In the genomic region with DNA sequence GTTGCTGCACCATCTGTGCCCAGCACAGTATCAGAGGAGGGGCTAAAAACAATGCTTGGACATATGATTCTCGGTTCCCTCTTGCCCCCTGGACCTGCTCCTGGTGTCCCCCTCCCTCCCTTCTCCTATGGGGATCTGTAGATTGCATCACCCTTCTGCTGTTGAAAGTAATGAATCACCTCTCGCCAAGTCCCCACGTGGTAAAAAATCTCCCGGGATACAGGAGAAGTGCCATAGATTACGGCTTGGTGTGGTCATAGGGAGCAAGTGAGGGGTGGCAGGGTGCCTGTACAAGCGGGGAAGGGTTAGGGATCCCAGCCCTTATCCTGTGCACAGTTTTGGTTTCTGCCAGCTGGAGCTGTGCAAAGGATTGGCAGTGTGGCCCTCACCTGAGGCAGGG, we compare ENCODE assay signal across 16 cellular contexts. TPM values are rescaled to one million over a fixed set of nuclear protein-coding genes. Genes with fewer than 3 reads are reported as not detected.
DNase-seq lines count a peak whose midpoint lies in the region; ATAC-seq, FAIRE-seq and TF ChIP-seq lines count a peak whose summit lies in the region.
"Had no signal": no experiment of that assay in that cellular context is flagged by ENCODE, and none has a peak within 500 bp of the region (broad histone marks: within the 10 kb centered on the region; RNA-seq: fewer than 3 reads in every experiment).

No MANE protein-coding gene starts in this region.

- no peaks in the 10 kb centered on the region for H4K20me1 ChIP-seq in K562 (replicated peaks; ENCODE audit: control insufficient read depth, insufficient read depth, low read length)

- CTCF ChIA-PET in K562 (lab: Yijun Ruan, JAX; ENCODE audit: low intra/inter-chr PET ratio): no interaction called here

- no peaks in the 10 kb centered on the region for H3K9me1 ChIP-seq in K562 (ENCODE audit: control insufficient read depth, insufficient read depth, low read length)

- no peak for TF ChIP-seq RAD21 in K562 (CRISPR knock-in tag; conservative IDR thresholded peaks at IDR 0.05 in 1 of 2, IDR thresholded peaks at IDR 0.05 in 1 of 2)

- DNase-seq in NCI-H2107 treated with DMSO at 0.1 percent for 48 hours (lab: John Stamatoyannopoulos, UW; ENCODE audit: unreplicated experiment): peak; percentile 64
- no peak for DNase-seq in NCI-H2107 (lab: John Stamatoyannopoulos, UW)
- no peak for DNase-seq in K562 (ENCODE audit: extremely low read depth in 1 of 4, low spot score in 3 of 4)
- no peak for DNase-seq in heart right ventricle
- DNase-seq in tibial artery: peak; percentile 60 to 87
- no peak for DNase-seq in retina
- no peak for DNase-seq in central memory CD4-positive, alpha-beta T cell
- DNase-seq: activated naive CD8-positive, alpha-beta T cell treated with anti-CD3 and anti-CD28 coated beads, Interleukin-2, amount 10 ng/mL, durations not matched to agents 7 days and 5 days; DMS79 treated with DMSO at 0.1 percent for 48 hours; endodermal cell; left colon; NCI-H1694; nucleus accumbens; stimulated activated CD4-positive, alpha-beta T cell treated with anti-CD3 and anti-CD28 coated beads, Interleukin-4, amount 100 ng/mL, for 24 hours; T-helper 2 cell had no signal

- TF ChIP-seq POLR2A in K562 (conservative IDR thresholded peaks at IDR 0.05): no peak

- H3K27me3 ChIP-seq in K562 (ENCODE audit: control insufficient read depth in 2 of 2, insufficient read depth in 2 of 2, low read length in 2 of 2) (peaks cover 0 to 18% of the 10 kb centered on the region in 2 experiments; a peak in 2 of 5 replicates), heart right ventricle (no peaks in the 10 kb centered on the region), tibial artery (no peaks in the 10 kb centered on the region)

- ATAC-seq in K562: no peak
- ATAC-seq in heart right ventricle: peak in 5 of 8 donors; percentile 30 to 71 (median 48)
- no peak for ATAC-seq in GM19395 (IDR thresholded peaks at IDR 0.05; ENCODE audit: unreplicated experiment)
- ATAC-seq: left colon had no signal

- 5% methylated on average over 5 of the region's 6 CpGs for WGBS in K562 (ENCODE audit: insufficient coverage, low coverage, missing lambda C conversion rate)
- WGBS in heart right ventricle, 2 donors: 42 to 59% methylated on average over 6 of the region's 6 CpGs

- H3K4me1 ChIP-seq in K562 (replicated peaks in 1 of 2; ENCODE audit: control insufficient read depth in 2 of 2, insufficient read depth in 2 of 2, low read length in 2 of 2) (no peaks in the 10 kb centered on the region), heart right ventricle (peaks cover 7 to 53% (median 32%) of the 10 kb centered on the region in 9 donors), tibial artery (peaks cover 3 to 96% (median 68%) of the 10 kb centered on the region in 4 donors)

- no peak for TF ChIP-seq EP300 in K562 (IDR thresholded peaks at IDR 0.05; ENCODE audit: low read length)

- H3K9me3 ChIP-seq in K562 (replicated peaks; ENCODE audit: control insufficient read depth, insufficient read depth, low read depth, low read length) (no peaks in the 10 kb centered on the region), heart right ventricle (no peaks in the 10 kb centered on the region), tibial artery (no peaks in the 10 kb centered on the region)

- TF ChIP-seq CTCF in K562 (IDR thresholded peaks at IDR 0.05 in 2 of 3, conservative IDR thresholded peaks at IDR 0.05 in 1 of 3; ENCODE audit: insufficient read depth in 2 of 3, low read depth in 1 of 3, low read length in 3 of 3) (no peak), heart right ventricle (IDR thresholded peaks at IDR 0.05) (no peak), tibial artery (IDR thresholded peaks at IDR 0.05) (no peak)

- H3K4me2 ChIP-seq in K562 (ENCODE audit: insufficient read depth, low read length): no peak overlapping the region

- POLR2A ChIA-PET in K562 (lab: Yijun Ruan, JAX): no interaction called here

- in situ Hi-C loops in K562 (cut with MboI): no loop called here

- no peaks in the 10 kb centered on the region for H3K36me3 ChIP-seq in K562 (ENCODE audit: control insufficient read depth, insufficient read depth, low read length)
- H3K36me3 ChIP-seq in heart right ventricle: no peaks in the 10 kb centered on the region
- no peaks in the 10 kb centered on the region for H3K36me3 ChIP-seq in tibial artery

- no peak overlapping the region for H3K27ac ChIP-seq in K562 (ENCODE audit: extremely low read depth, low read depth, low read length)
- H3K27ac ChIP-seq in heart right ventricle: peak overlapping the region in 1 of 10 donors; percentile 2
- peak overlapping the region; percentile 90 to 93 for H3K27ac ChIP-seq in tibial artery

- intact Hi-C loops in K562 (cut with micrococcal nuclease): no loop called here
- intact Hi-C loops in heart right ventricle (cut with DNase I): no loop called here
- intact Hi-C loops in tibial artery (cut with DNase I; ENCODE audit: low total_unique reads): no loop called here

- BruUV-seq in K562 (replicated peaks; lab: Mats Ljungman, UMichigan): no TSS peak

- no peaks in the 10 kb centered on the region for H3K79me2 ChIP-seq in K562 (ENCODE audit: control insufficient read depth, insufficient read depth, low read length)

- no peak overlapping the region for H3K9ac ChIP-seq in K562 (ENCODE audit: insufficient read depth in 1 of 2, low read depth in 2 of 2, low read length in 2 of 2)

- H3K4me3 ChIP-seq in K562 (no peak overlapping the region), heart right ventricle (no peak overlapping the region), tibial artery (no peak overlapping the region)

- FAIRE-seq in K562 (lab: Jason Lieb, UNC): no peak

- H2AFZ ChIP-seq in K562 (ENCODE audit: low read depth, low read length): no peak overlapping the region

TF ChIP-seq in K562, 482 proteins besides CTCF, POLR2A, EP300 and RAD21:
- no peak for TF ChIP-seq HLTF (IDR thresholded peaks at IDR 0.05)
- TF ChIP-seq, protein P1, sequence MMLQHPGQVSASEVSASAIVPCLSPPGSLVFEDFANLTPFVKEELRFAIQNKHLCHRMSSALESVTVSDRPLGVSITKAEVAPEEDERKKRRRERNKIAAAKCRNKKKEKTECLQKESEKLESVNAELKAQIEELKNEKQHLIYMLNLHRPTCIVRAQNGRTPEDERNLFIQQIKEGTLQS (IDR thresholded peaks at IDR 0.05): peak; percentile 69
- TF ChIP-seq, protein P1 (CRISPR knock-in tag; conservative IDR thresholded peaks at IDR 0.05): no peak
- TF ChIP-seq RAD51 (IDR thresholded peaks at IDR 0.05; ENCODE audit: borderline replicate concordance, low read depth): no peak
- TF ChIP-seq, protein P2, sequence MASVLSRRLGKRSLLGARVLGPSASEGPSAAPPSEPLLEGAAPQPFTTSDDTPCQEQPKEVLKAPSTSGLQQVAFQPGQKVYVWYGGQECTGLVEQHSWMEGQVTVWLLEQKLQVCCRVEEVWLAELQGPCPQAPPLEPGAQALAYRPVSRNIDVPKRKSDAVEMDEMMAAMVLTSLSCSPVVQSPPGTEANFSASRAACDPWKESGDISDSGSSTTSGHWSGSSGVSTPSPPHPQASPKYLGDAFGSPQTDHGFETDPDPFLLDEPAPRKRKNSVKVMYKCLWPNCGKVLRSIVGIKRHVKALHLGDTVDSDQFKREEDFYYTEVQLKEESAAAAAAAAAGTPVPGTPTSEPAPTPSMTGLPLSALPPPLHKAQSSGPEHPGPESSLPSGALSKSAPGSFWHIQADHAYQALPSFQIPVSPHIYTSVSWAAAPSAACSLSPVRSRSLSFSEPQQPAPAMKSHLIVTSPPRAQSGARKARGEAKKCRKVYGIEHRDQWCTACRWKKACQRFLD (CRISPR knock-in tag; IDR thresholded peaks at IDR 0.05): no peak
- no peak for TF ChIP-seq CEBPG (CRISPR knock-in tag; IDR thresholded peaks at IDR 0.05)
- TF ChIP-seq CEBPG (tag; conservative IDR thresholded peaks at IDR 0.05 in 1 of 2, IDR thresholded peaks at IDR 0.05 in 1 of 2): peak in 1 of 2 experiments; percentile 75; a peak in 2 of 4 replicates
- TF ChIP-seq RBM17 (IDR thresholded peaks at IDR 0.05; ENCODE audit: borderline replicate concordance, low read depth, low read length): no peak
- TF ChIP-seq FOXA1 (IDR thresholded peaks at IDR 0.05; ENCODE audit: borderline replicate concordance): no peak
- TF ChIP-seq ZNF76 (CRISPR knock-in tag; IDR thresholded peaks at IDR 0.05; ENCODE audit: borderline replicate concordance): no peak
TF ChIP-seq in K562: peak in this region for 2.

RNA-seq across cellular contexts. Expression of a gene that starts 37.7 kb away (rescaled TPM):
- 0.07 TPM in 1 of 2 replicates, not detected in the other for total RNA-seq in K562 (2011; cell fraction: chromatin; rRNA removed; ENCODE audit: low replicate concordance)
- not detected in 2 replicates for total RNA-seq in K562 (2011; cell fraction: nucleolus; rRNA removed)
- total RNA-seq in K562 (2011; cell fraction: nucleoplasm; rRNA removed): not detected in 2 replicates
- total RNA-seq in K562 (2014; rRNA removed): not detected in 2 replicates
- total RNA-seq in K562 (2014; rRNA removed; fragmentation: Illumina TruSeq; extraction: Trizol): not detected in 2 replicates
- not detected in 2 replicates for total RNA-seq in K562 (2015; rRNA removed; fragmentation: Illumina TruSeq; extraction: Trizol)
- total RNA-seq in K562 (2021): 0.31 and 0.54 TPM in 2 replicates
- polyA plus RNA-seq in K562 (2011; rRNA removed): not detected in 2 replicates
- polyA plus RNA-seq in K562 (2011; cell fraction: cytosol; rRNA removed): 0.01 TPM in 2 replicates
- 0.04 TPM in 1 of 2 replicates, not detected in the other for polyA plus RNA-seq in K562 (2011; cell fraction: nucleus; rRNA removed)
- polyA plus RNA-seq in K562 (2012): not detected in 2 replicates
- polyA plus RNA-seq in K562 (2014; fragmentation: Illumina TruSeq; extraction: Trizol): not detected in 2 replicates
- polyA plus RNA-seq in K562 (2014; fragmentation: Nextera tagmentation; extraction: Ambion mirVana): not detected
- 0.12 TPM in 1 of 2 replicates, not detected in the other for polyA plus RNA-seq in K562 (2014; rRNA removed)
- not detected in 2 replicates for polyA minus RNA-seq in K562 (2011; rRNA and poly(A)+ RNA removed)
- 0.46 TPM in 1 of 2 replicates, not detected in the other for polyA minus RNA-seq in K562 (2011; cell fraction: cytosol; rRNA and poly(A)+ RNA removed)
- polyA minus RNA-seq in K562 (2011; cell fraction: nucleus; rRNA and poly(A)+ RNA removed): not detected in 2 replicates
- total RNA-seq in heart right ventricle: 10 to 100 TPM; 27.8 to 96.6 (median 57.8) TPM
- 10 to 100 TPM; 18.7 to 19.8 TPM for polyA plus RNA-seq in heart right ventricle
- total RNA-seq: activated naive CD8-positive, alpha-beta T cell treated with anti-CD3 and anti-CD28 coated beads, Interleukin-2, amount 10 ng/mL, durations not matched to agents 7 days and 5 days had no signal

Comparison
In these comparisons a context has a peak if more than half of its experiments do, and no peak if none do; other contexts are left out.
1. DNase-seq: peak in NCI-H2107 treated with DMSO at 0.1 percent for 48 hours (single experiment) and tibial artery (2 of 2); none in NCI-H2107 (single experiment), K562 (0 of 4), heart right ventricle (0 of 2), retina (single experiment) and central memory CD4-positive, alpha-beta T cell (single experiment).
2. ATAC-seq: peak in heart right ventricle (5 of 8); none in K562 (single experiment) and GM19395 (single experiment).
3. RNA of a gene that starts 37.7 kb away (total RNA-seq): 27.8 to 96.6 TPM in heart right ventricle; 0.07 to 0.54 TPM in K562; every median in the first group is over 10 times any median in the second.